Comparison of ENCODE assay signal across 10 cellular contexts in genomic region chr22:35480627-35481565, GRCh38. TPM values are rescaled to one million over a fixed set of nuclear protein-coding genes. Genes with fewer than 3 reads are reported as not detected.
A peak's percentile ranks its signal among the peaks of the same experiment; 100 is the strongest.
DNase-seq lines count a peak whose midpoint lies in the region; ATAC-seq and TF ChIP-seq lines count a peak whose summit lies in the region.
"Had no signal": no experiment of that assay in that cellular context is flagged by ENCODE, and none has a peak within 500 bp of the region (broad histone marks: within the 10 kb centered on the region; RNA-seq: fewer than 3 reads in every experiment).

No MANE protein-coding gene starts in this region.

- peak overlapping the region in 1 of 2 donors; percentile 4 for H3K4me3 Mint-ChIP-seq in stimulated activated naive B cell treated with anti-CD40 and anti-IgM and Interleukin-4, amounts not matched to agents 10 μg/mL and 1 μg/mL and 100 μg/mL, for 72 hours
- no peak overlapping the region for H3K4me3 Mint-ChIP-seq in T-helper 2 cell treated with Interferon-gamma antibody and Interleukin-4, amounts not matched to agents 5 μg/mL and 100 μg/mL, for 36 hours
- H3K4me3 Mint-ChIP-seq: activated naive CD4-positive, alpha-beta T cell treated with anti-CD3 and anti-CD28 coated beads, Interleukin-2, amount 10 ng/mL, durations not matched to agents 7 days and 5 days had no signal

- no peaks in the 10 kb centered on the region for H3K9me3 Mint-ChIP-seq in stimulated activated naive B cell treated with anti-CD40 and anti-IgM and Interleukin-4, amounts not matched to agents 10 μg/mL and 1 μg/mL and 100 μg/mL, for 72 hours
- H3K9me3 Mint-ChIP-seq in T-helper 2 cell treated with Interferon-gamma antibody and Interleukin-4, amounts not matched to agents 5 μg/mL and 100 μg/mL, for 36 hours, result no peaks in the 10 kb centered on the region
- H3K9me3 Mint-ChIP-seq: activated naive CD4-positive, alpha-beta T cell treated with anti-CD3 and anti-CD28 coated beads, Interleukin-2, amount 10 ng/mL, durations not matched to agents 7 days and 5 days had no signal

- no peaks in the 10 kb centered on the region for H3K36me3 ChIP-seq in GM23248 (ENCODE audit: low read depth)
- H3K36me3 ChIP-seq in hepatocyte (replicated peaks; ENCODE audit: insufficient read depth, low read depth), result no peaks in the 10 kb centered on the region
- H3K36me3 ChIP-seq: right lobe of liver had no signal

- H3K9me2 ChIP-seq in GM23248 (ENCODE audit: insufficient read depth) (no peaks in the 10 kb centered on the region), hepatocyte (replicated peaks; ENCODE audit: insufficient read depth) (no peaks in the 10 kb centered on the region)

- DNase-seq in GM23248 (peak; percentile 24), UCSD-AML1 (lab: John Stamatoyannopoulos, UW; ENCODE audit: unreplicated experiment) (peak; percentile 44), hepatocyte (ENCODE audit: low spot score) (no peak), DMS114 treated with DMSO at 0.1 percent for 48 hours (lab: John Stamatoyannopoulos, UW; ENCODE audit: unreplicated experiment) (no peak)
- DNase-seq in stimulated activated naive B cell treated with anti-CD40 and anti-IgM and Interleukin-4, amounts not matched to agents 10 μg/mL and 1 μg/mL and 100 μg/mL, for 72 hours, result no peak
- no peak for DNase-seq in activated effector memory CD4-positive, alpha-beta T cell treated with Interleukin-2 at 50 U/mL for 16 hours
- no peak for DNase-seq in T-helper 2 cell treated with Interferon-gamma antibody and Interleukin-4, amounts not matched to agents 5 μg/mL and 100 μg/mL, for 36 hours (ENCODE audit: low spot score)
- DNase-seq: activated naive CD4-positive, alpha-beta T cell treated with anti-CD3 and anti-CD28 coated beads, Interleukin-2, amount 10 ng/mL, durations not matched to agents 7 days and 5 days had no signal

- peak overlapping the region; percentile 30; the same call in 1 of the 2 replicates for H3K27ac ChIP-seq in GM23248
- peak overlapping the region; percentile 66 for H3K27ac ChIP-seq in hepatocyte
- H3K27ac ChIP-seq: right lobe of liver had no signal

- no peak for TF ChIP-seq CTCF in hepatocyte (IDR thresholded peaks at IDR 0.05; ENCODE audit: poor library complexity)

- peak; percentile 37 to 47 for ATAC-seq in stimulated activated naive B cell treated with anti-CD40 and anti-IgM and Interleukin-4, amounts not matched to agents 10 μg/mL and 1 μg/mL and 100 μg/mL, for 72 hours (replicated peaks)
- ATAC-seq in GM19023 (IDR thresholded peaks at IDR 0.05; ENCODE audit: unreplicated experiment), result no peak

- H2AFZ ChIP-seq in GM23248, result peak overlapping the region; percentile 77
- H2AFZ ChIP-seq in hepatocyte, result no peak overlapping the region

- peaks cover 39 to 61% of the 10 kb centered on the region in 2 donors for H3K27me3 Mint-ChIP-seq in stimulated activated naive B cell treated with anti-CD40 and anti-IgM and Interleukin-4, amounts not matched to agents 10 μg/mL and 1 μg/mL and 100 μg/mL, for 72 hours
- no peaks in the 10 kb centered on the region for H3K27me3 Mint-ChIP-seq in T-helper 2 cell treated with Interferon-gamma antibody and Interleukin-4, amounts not matched to agents 5 μg/mL and 100 μg/mL, for 36 hours (ENCODE audit: low read depth)

- H3K36me3 Mint-ChIP-seq in stimulated activated naive B cell treated with anti-CD40 and anti-IgM and Interleukin-4, amounts not matched to agents 10 μg/mL and 1 μg/mL and 100 μg/mL, for 72 hours, result peaks cover 7 to 20% of the 10 kb centered on the region in 2 donors
- no peaks in the 10 kb centered on the region for H3K36me3 Mint-ChIP-seq in T-helper 2 cell treated with Interferon-gamma antibody and Interleukin-4, amounts not matched to agents 5 μg/mL and 100 μg/mL, for 36 hours (ENCODE audit: low read depth)
- H3K36me3 Mint-ChIP-seq: activated naive CD4-positive, alpha-beta T cell treated with anti-CD3 and anti-CD28 coated beads, Interleukin-2, amount 10 ng/mL, durations not matched to agents 7 days and 5 days had no signal

- H4K20me1 ChIP-seq in GM23248 (ENCODE audit: insufficient read depth), result no peaks in the 10 kb centered on the region
- H4K20me1 ChIP-seq in hepatocyte (ENCODE audit: insufficient read depth, poor library complexity, severe bottlenecking), result no peaks in the 10 kb centered on the region

- H3K4me1 ChIP-seq in GM23248 (ENCODE audit: insufficient read depth), result peaks cover 22% of the 10 kb centered on the region
- peaks cover 24% of the 10 kb centered on the region for H3K4me1 ChIP-seq in hepatocyte (ENCODE audit: insufficient read depth)
- H3K4me1 ChIP-seq: right lobe of liver had no signal

- peaks cover 16 to 19% of the 10 kb centered on the region in 2 donors for H3K4me1 Mint-ChIP-seq in stimulated activated naive B cell treated with anti-CD40 and anti-IgM and Interleukin-4, amounts not matched to agents 10 μg/mL and 1 μg/mL and 100 μg/mL, for 72 hours
- H3K4me1 Mint-ChIP-seq in T-helper 2 cell treated with Interferon-gamma antibody and Interleukin-4, amounts not matched to agents 5 μg/mL and 100 μg/mL, for 36 hours (ENCODE audit: low read depth), result peaks cover 2% of the 10 kb centered on the region

- H3K9me3 ChIP-seq in GM23248 (ENCODE audit: low read depth) (no peaks in the 10 kb centered on the region), hepatocyte (ENCODE audit: low read depth) (no peaks in the 10 kb centered on the region)
- H3K9me3 ChIP-seq: right lobe of liver had no signal

- H3K4me2 ChIP-seq in GM23248 (ENCODE audit: unreplicated experiment) (peak overlapping the region; percentile 7), hepatocyte (no peak overlapping the region)

- no peaks in the 10 kb centered on the region for H3K27me3 ChIP-seq in GM23248 (replicated peaks; ENCODE audit: insufficient read depth)
- no peaks in the 10 kb centered on the region for H3K27me3 ChIP-seq in hepatocyte
- H3K27me3 ChIP-seq: right lobe of liver had no signal

- no peaks in the 10 kb centered on the region for H3K79me2 ChIP-seq in GM23248 (ENCODE audit: insufficient read depth)
- no peaks in the 10 kb centered on the region for H3K79me2 ChIP-seq in hepatocyte

- H3K4me3 ChIP-seq in GM23248, result no peak overlapping the region
- no peak overlapping the region for H3K4me3 ChIP-seq in hepatocyte
- H3K4me3 ChIP-seq: right lobe of liver had no signal

- in situ Hi-C loops in GM23248 (cut with MboI), result no loop called here

- H3K27ac Mint-ChIP-seq in stimulated activated naive B cell treated with anti-CD40 and anti-IgM and Interleukin-4, amounts not matched to agents 10 μg/mL and 1 μg/mL and 100 μg/mL, for 72 hours, result no peak overlapping the region
- H3K27ac Mint-ChIP-seq in T-helper 2 cell treated with Interferon-gamma antibody and Interleukin-4, amounts not matched to agents 5 μg/mL and 100 μg/mL, for 36 hours, result no peak overlapping the region
- H3K27ac Mint-ChIP-seq: activated naive CD4-positive, alpha-beta T cell treated with anti-CD3 and anti-CD28 coated beads, Interleukin-2, amount 10 ng/mL, durations not matched to agents 7 days and 5 days had no signal

- WGBS in GM23248 (ENCODE audit: low coverage in 1 of 2, low lambda C conversion rate in 2 of 2, missing lambda C conversion rate in 2 of 2), 2 experiments, result 47 to 49% methylated on average over 22 of the region's 22 CpGs
- WGBS in hepatocyte (ENCODE audit: low lambda C conversion rate, missing lambda C conversion rate), result 58% methylated on average over 22 of the region's 22 CpGs

- no peak overlapping the region for H3K9ac ChIP-seq in GM23248

- H3F3A ChIP-seq in GM23248 (ENCODE audit: insufficient read depth), result peaks cover 6% of the 10 kb centered on the region; the same call in 1 of the 2 replicates

RNA-seq across cellular contexts. Expression of gene RASD2, which starts 59.7 kb away (rescaled TPM):
- total RNA-seq in GM23248 (2014; rRNA removed; shearing (Covaris generic)), result 0.76 and 3.7 TPM in 2 replicates
- polyA plus RNA-seq in GM23248 (2016; fragmentation: Nextera tagmentation; extraction: Ambion mirVana) (1.5 and 1.6 TPM in 2 replicates), hepatocyte (12.7 and 13.5 TPM in 2 replicates)
- total RNA-seq in hepatocyte, result 0.88 and 1.3 TPM in 2 replicates

Comparison
In these comparisons a context has a peak if more than half of its experiments do, and no peak if none do; other contexts are left out.
1. DNase-seq: peak in GM23248 (single experiment) and UCSD-AML1 (single experiment); none in hepatocyte (single experiment), stimulated activated naive B cell treated with anti-CD40 and anti-IgM and Interleukin-4, amounts not matched to agents 10 μg/mL and 1 μg/mL and 100 μg/mL, for 72 hours (single experiment), activated effector memory CD4-positive, alpha-beta T cell treated with Interleukin-2 at 50 U/mL for 16 hours (single experiment), DMS114 treated with DMSO at 0.1 percent for 48 hours (single experiment) and T-helper 2 cell treated with Interferon-gamma antibody and Interleukin-4, amounts not matched to agents 5 μg/mL and 100 μg/mL, for 36 hours (single experiment).